7 cellular contexts compared by ENCODE assay signal in genomic region chr3:107523361-107524213, GRCh38. TPM values are rescaled to one million over a fixed set of nuclear protein-coding genes. Genes with fewer than 3 reads are reported as not detected.
DNase-seq lines count a peak whose midpoint lies in the region; ATAC-seq, FAIRE-seq and TF ChIP-seq lines count a peak whose summit lies in the region.

No MANE protein-coding gene starts in this region.

- ATAC-seq in HG02571 (IDR thresholded peaks at IDR 0.05; ENCODE audit: unreplicated experiment), result peak; percentile 29
- ATAC-seq in activated B cell treated with CpG ODN at 0.5 μM for 24 hours (ENCODE audit: low read depth), result peak; percentile 34

- no peaks in the 10 kb centered on the region for H3K9me1 ChIP-seq in keratinocyte (ENCODE audit: control insufficient read depth, extremely low read depth, insufficient read depth, low read length)

- dilution Hi-C loops in keratinocyte (cut with MboI; ENCODE audit: extremely low pct_ligation_motif_present, low sequenced_read_pairs), result no loop called here

- H3K4me1 ChIP-seq in keratinocyte (ENCODE audit: control insufficient read depth, extremely low read depth, insufficient read depth, low read length), result peaks cover 12% of the 10 kb centered on the region

- H3K9me3 Mint-ChIP-seq in activated B cell treated with CpG ODN at 0.5 μM for 24 hours, result no peaks in the 10 kb centered on the region

- peaks cover 45% of the 10 kb centered on the region for H3K4me1 Mint-ChIP-seq in activated B cell treated with CpG ODN at 0.5 μM for 24 hours

- no peaks in the 10 kb centered on the region for H3K27me3 Mint-ChIP-seq in activated B cell treated with CpG ODN at 0.5 μM for 24 hours

- peak; percentile 32 for TF ChIP-seq POLR2A in NB4 (IDR thresholded peaks at IDR 0.05; ENCODE audit: extremely low read depth, insufficient read length)

- DNase-seq in GM13977 (ENCODE audit: low spot score) (peak; percentile 58), NB4 (ENCODE audit: low read depth) (peak; percentile 72), activated B cell treated with CpG ODN at 0.5 μM for 24 hours (peak; percentile 68), cerebellar cortex (ENCODE audit: low spot score) (peak; percentile 41), keratinocyte (ENCODE audit: low read depth, low spot score) (no peak)
- DNase-seq in stimulated activated CD4-positive, alpha-beta T cell treated with anti-CD3 and anti-CD28 coated beads, Interleukin-12 subunit alpha, Interleukin-12 subunit beta, amount 100 ng/mL, for 48 hours (ENCODE audit: low read depth in 2 of 3, low spot score in 1 of 3), result peak in 2 of 3 donors; percentile 37 to 49

- H3K9ac ChIP-seq in keratinocyte (ENCODE audit: control insufficient read depth, extremely low read depth, insufficient read depth, low read length), result peak overlapping the region; percentile 88

- peak overlapping the region; percentile 98 for H3K27ac Mint-ChIP-seq in activated B cell treated with CpG ODN at 0.5 μM for 24 hours

- POLR2A ChIA-PET in activated B cell treated with CpG ODN at 0.5 μM for 24 hours (lab: Charles Lee), result interaction anchor here (0.6 to 2.1 kb wide), 12 partner anchors 9 to 1066 kb away, joined by 3 to 24 read pairs (median 5); partner anchors contain the start of genes CIP2A and DZIP3

- peaks cover 25% of the 10 kb centered on the region for H3K36me3 Mint-ChIP-seq in activated B cell treated with CpG ODN at 0.5 μM for 24 hours (ENCODE audit: low read depth)

- peak overlapping the region; percentile 75 for H3K4me3 ChIP-seq in NB4 (ENCODE audit: low read depth, low read length)
- H3K4me3 ChIP-seq in keratinocyte (ENCODE audit: control insufficient read depth in 2 of 3, extremely low read depth in 1 of 3, insufficient read depth in 2 of 3, low read depth in 1 of 3, low read length in 3 of 3), result peak overlapping the region; percentile 72 to 96 (median 93)

- peak overlapping the region; percentile 92 for H3K4me2 ChIP-seq in keratinocyte (ENCODE audit: control insufficient read depth, extremely low read depth, insufficient read depth, low read depth, low read length)

- intact Hi-C loops in activated B cell treated with CpG ODN at 0.5 μM for 24 hours (cut with micrococcal nuclease), result loop anchor here (1.0 to 10.0 kb wide), 7 partner anchors 251 to 1656 kb away; partner anchors contain the start of genes CBLB, CD47, CIP2A and DZIP3

- CTCF ChIA-PET in activated B cell treated with CpG ODN at 0.5 μM for 24 hours (lab: Charles Lee), result interaction anchor here (0.7 kb wide), 1 partner anchor 252 kb away, joined by 3 read pairs; no protein-coding TSS in a partner anchor

- in situ Hi-C loops in GM13977 (cut with MboI; ENCODE audit: low pct_unique_long_range_greater_than_20kb, low sequenced_read_pairs, unreplicated experiment), result no loop called here

- no peaks in the 10 kb centered on the region for H3K27me3 ChIP-seq in keratinocyte (ENCODE audit: control insufficient read depth, extremely low read depth, insufficient read depth, low read length)

- peak overlapping the region; percentile 96 for H3K4me3 Mint-ChIP-seq in activated B cell treated with CpG ODN at 0.5 μM for 24 hours

- H3K27ac ChIP-seq in keratinocyte (ENCODE audit: control insufficient read depth, insufficient read depth, low read length), result peak overlapping the region; percentile 83

- FAIRE-seq in keratinocyte (lab: Jason Lieb, UNC), result peak; percentile 39

- TF ChIP-seq CTCF in GM13977 (IDR thresholded peaks at IDR 0.05; ENCODE audit: extremely low read depth, insufficient read depth, missing control alignments), result no peak
- TF ChIP-seq CTCF in NB4 (IDR thresholded peaks at IDR 0.05; ENCODE audit: low read depth, low read length), result no peak
- TF ChIP-seq CTCF in activated B cell treated with CpG ODN at 0.5 μM for 24 hours (IDR thresholded peaks at IDR 0.05), result no peak
- TF ChIP-seq CTCF in keratinocyte (optimal IDR thresholded peaks at IDR 0.05 in 1 of 3, IDR thresholded peaks at IDR 0.05 in 1 of 3, conservative IDR thresholded peaks at IDR 0.05 in 1 of 3; ENCODE audit: extremely low read depth in 1 of 3, insufficient read depth in 2 of 3, low read length in 3 of 3), result no peak

- H3K9me3 ChIP-seq in keratinocyte (ENCODE audit: control insufficient read depth, low read depth, low read length), result no peaks in the 10 kb centered on the region

- peak overlapping the region; percentile 84 for H2AFZ ChIP-seq in keratinocyte (ENCODE audit: control insufficient read depth, low read length)

- peaks cover 42% of the 10 kb centered on the region for H3K79me2 ChIP-seq in keratinocyte (ENCODE audit: control insufficient read depth, insufficient read depth, low read length)

- peaks cover 0 to 2% of the 10 kb centered on the region in 2 experiments for H3K36me3 ChIP-seq in keratinocyte (ENCODE audit: control insufficient read depth in 2 of 2, extremely low read depth in 1 of 2, insufficient read depth in 2 of 2, low read length in 2 of 2)

- no peaks in the 10 kb centered on the region for H4K20me1 ChIP-seq in keratinocyte (ENCODE audit: control insufficient read depth, extremely low read depth, insufficient read depth, low read length)

RNA-seq across cellular contexts. Expression of gene BBX, which starts 0.8 kb away (rescaled TPM):
- 75.8 and 77.5 TPM in 2 replicates for total RNA-seq in activated B cell treated with CpG ODN at 0.5 μM for 24 hours
- polyA plus RNA-seq in keratinocyte, result 30.9 to 43.4 TPM (median 33.3 TPM) in 3 replicates
- polyA plus RNA-seq in keratinocyte (2011; ENCODE audit: low read depth), result 22.3 TPM
- 22.1 and 42.6 TPM in 2 replicates for polyA plus RNA-seq in keratinocyte (2011; cell fraction: cytosol; rRNA removed)
- 43.0 and 49.4 TPM in 2 replicates for polyA plus RNA-seq in keratinocyte (2011; cell fraction: nucleus; rRNA removed)
- polyA plus RNA-seq in keratinocyte (2012; ENCODE audit: low replicate concordance), result 17.3 and 26.1 TPM in 2 replicates
- 59.5 to 71.7 TPM (median 62.9 TPM) in 3 replicates for polyA minus RNA-seq in keratinocyte
- polyA minus RNA-seq in keratinocyte (2011; cell fraction: cytosol; rRNA and poly(A)+ RNA removed), result 32.6 TPM
- polyA minus RNA-seq in keratinocyte (2011; cell fraction: nucleus; rRNA and poly(A)+ RNA removed), result 62.0 and 115 TPM in 2 replicates
